19 cellular contexts compared by ENCODE assay signal in the genomic region with DNA sequence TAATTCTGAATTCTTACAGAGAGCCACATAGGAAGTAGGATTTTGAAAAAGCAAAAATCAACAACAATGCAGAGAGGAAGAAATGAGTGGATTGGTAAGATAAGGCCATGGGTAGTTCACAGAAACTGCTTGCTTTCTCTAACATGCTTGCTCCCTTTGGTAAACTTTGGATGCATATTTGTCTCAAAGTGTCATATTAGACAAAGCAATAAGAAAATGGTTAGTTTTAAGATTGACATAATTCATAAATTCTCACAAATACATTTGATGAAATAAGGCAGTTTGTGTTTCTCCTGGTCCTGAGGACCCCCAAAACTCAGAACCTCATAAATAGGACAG.
DNase-seq lines count a peak whose midpoint lies in the region; ATAC-seq and TF ChIP-seq lines count a peak whose summit lies in the region.
"Had no signal": no experiment of that assay in that cellular context is flagged by ENCODE, and none has a peak within 500 bp of the region (broad histone marks: within the 10 kb centered on the region; RNA-seq: fewer than 3 reads in every experiment).

No MANE protein-coding gene starts in this region.

- H3K4me1 Mint-ChIP-seq in nephron = peaks cover 54% of the 10 kb centered on the region

- no peaks in the 10 kb centered on the region for H3K27me3 Mint-ChIP-seq in nephron (ENCODE audit: low read depth)

- peak overlapping the region; percentile 76 for H3K27ac ChIP-seq in VCaP
- H3K27ac ChIP-seq: KMS-11 had no signal

- no peaks in the 10 kb centered on the region for H3K9me3 Mint-ChIP-seq in nephron
- H3K9me3 Mint-ChIP-seq: activated CD4-positive, alpha-beta T cell treated with anti-CD3 and anti-CD28 coated beads, Interleukin-2, amount 10 ng/mL, durations not matched to agents 7 days and 5 days had no signal

- no peak for DNase-seq in amygdala (lab: John Stamatoyannopoulos, UW)
- DNase-seq: activated CD4-positive, alpha-beta T cell treated with anti-CD3 and anti-CD28 coated beads, Interleukin-2, amount 10 ng/mL, durations not matched to agents 7 days and 5 days; aorta; effector memory CD4-positive, alpha-beta T cell; glutamatergic neuron; HCEC 1CT; NCI-H2029 treated with DMSO at 0.1 percent for 48 hours; NCI-H446 treated with DMSO at 0.1 percent for 48 hours; nucleus accumbens; SK-N-SH; stimulated activated CD4-positive, alpha-beta T cell treated with anti-CD3 and anti-CD28 coated beads, Interleukin-12 subunit alpha, Interleukin-12 subunit beta, amount 100 ng/mL, for 4 hours; stimulated activated CD8-positive, alpha-beta memory T cell treated with anti-CD3 and anti-CD28 coated beads, Interleukin-4, amount 100 ng/mL, for 48 hours had no signal

- peaks cover 4% of the 10 kb centered on the region for H3K36me3 Mint-ChIP-seq in nephron (ENCODE audit: low read depth)

- no peak overlapping the region for H3K4me3 Mint-ChIP-seq in nephron
- H3K4me3 Mint-ChIP-seq: activated CD4-positive, alpha-beta T cell treated with anti-CD3 and anti-CD28 coated beads, Interleukin-2, amount 10 ng/mL, durations not matched to agents 7 days and 5 days had no signal

- no peak for TF ChIP-seq CTCF in VCaP (conservative IDR thresholded peaks at IDR 0.05)
- no peak for TF ChIP-seq CTCF in nephron (IDR thresholded peaks at IDR 0.05; ENCODE audit: unreplicated experiment in 3 of 3)

- peak overlapping the region; percentile 84 to 95 (median 94) for H3K27ac Mint-ChIP-seq in nephron
- H3K27ac Mint-ChIP-seq: activated CD4-positive, alpha-beta T cell treated with anti-CD3 and anti-CD28 coated beads, Interleukin-2, amount 10 ng/mL, durations not matched to agents 7 days and 5 days had no signal

- ATAC-seq in GM18861 (IDR thresholded peaks at IDR 0.05; ENCODE audit: unreplicated experiment) (peak; percentile 6), GM21390 (IDR thresholded peaks at IDR 0.05; ENCODE audit: unreplicated experiment) (peak; percentile 27), HG03342 (IDR thresholded peaks at IDR 0.05; ENCODE audit: unreplicated experiment) (no peak), GM18502 (IDR thresholded peaks at IDR 0.05; ENCODE audit: poor library complexity, unreplicated experiment) (no peak)

Comparison
In these comparisons a context has a peak if more than half of its experiments do, and no peak if none do; other contexts are left out.
1. ATAC-seq: peak in GM18861 (single experiment) and GM21390 (single experiment); none in HG03342 (single experiment) and GM18502 (single experiment).